In genomic region chr5:141525659-141526058, GRCh38 we compare ENCODE assay signal across 10 cellular contexts. TPM values are rescaled to one million over a fixed set of nuclear protein-coding genes. Genes with fewer than 3 reads are reported as not detected.
DNase-seq lines count a peak whose midpoint lies in the region; ATAC-seq and TF ChIP-seq lines count a peak whose summit lies in the region.
"Had no signal": no experiment of that assay in that cellular context is flagged by ENCODE, and none has a peak within 500 bp of the region (broad histone marks: within the 10 kb centered on the region; RNA-seq: fewer than 3 reads in every experiment).

No MANE protein-coding gene starts in this region.

- no peak overlapping the region for H4K91ac ChIP-seq in mesenchymal stem cell (ENCODE audit: low read length)

- no peak overlapping the region for H2AK5ac ChIP-seq in mesenchymal stem cell (ENCODE audit: low read length, severe bottlenecking)

- H3K4ac ChIP-seq in mesenchymal stem cell (ENCODE audit: low read depth in 1 of 2, low read length in 2 of 2), result peak overlapping the region in 1 of 2 experiments; percentile 17

- 52 to 64% methylated on average over 7 of the region's 7 CpGs for WGBS in body of pancreas, 2 donors
- 78% methylated on average over 6 of the region's 7 CpGs for WGBS in mesenchymal stem cell
- WGBS in stomach, 5 donors, result 56 to 65% (median 62%) methylated on average over 7 of the region's 7 CpGs

- H3K27me3 ChIP-seq in HUES48 (ENCODE audit: control insufficient read depth, insufficient read depth, low read length) (no peaks in the 10 kb centered on the region), body of pancreas (no peaks in the 10 kb centered on the region), mesenchymal stem cell (ENCODE audit: control insufficient read depth in 1 of 2, insufficient read depth in 1 of 2, low read length in 2 of 2) (no peaks in the 10 kb centered on the region), stomach (no peaks in the 10 kb centered on the region)

- no peak overlapping the region for H2BK120ac ChIP-seq in mesenchymal stem cell (ENCODE audit: low read depth, low read length)

- H3K9ac ChIP-seq in HUES48 (ENCODE audit: low read depth, low read length) (no peak overlapping the region), mesenchymal stem cell (ENCODE audit: low read length) (peak overlapping the region; percentile 74)

- peak overlapping the region; percentile 3 for H4K8ac ChIP-seq in mesenchymal stem cell (ENCODE audit: low read length)

- no peak overlapping the region for H2BK5ac ChIP-seq in mesenchymal stem cell (ENCODE audit: low read depth, low read length, poor library complexity, severe bottlenecking)

- DNase-seq in body of pancreas, result peak in 3 of 4 donors; percentile 30 to 55 (median 50)
- DNase-seq in mesenchymal stem cell, result no peak
- no peak for DNase-seq in stomach
- DNase-seq in posterior cingulate gyrus, result no peak
- DNase-seq in NCI-H1417 (lab: John Stamatoyannopoulos, UW), result no peak
- no peak for DNase-seq in COR-L47 (lab: John Stamatoyannopoulos, UW)
- DNase-seq: activated CD4-positive, alpha-beta T cell treated with anti-CD3 and anti-CD28 coated beads for 36 hours; NCI-H2081 had no signal

- H3K4me3 ChIP-seq in HUES48 (ENCODE audit: low read depth, low read length) (no peak overlapping the region), body of pancreas (no peak overlapping the region), mesenchymal stem cell (ENCODE audit: insufficient read depth in 1 of 2, low read depth in 1 of 2, low read length in 2 of 2) (peak overlapping the region in 1 of 2 experiments; percentile 29), stomach (no peak overlapping the region)

- no peak overlapping the region for H2AFZ ChIP-seq in mesenchymal stem cell (ENCODE audit: low read depth, low read length)

- H3K23ac ChIP-seq in mesenchymal stem cell (ENCODE audit: low read length in 2 of 2), result no peak overlapping the region

- TF ChIP-seq CTCF in body of pancreas (IDR thresholded peaks at IDR 0.05) (no peak), stomach (IDR thresholded peaks at IDR 0.05) (no peak)

- peaks cover 79% of the 10 kb centered on the region for H3K36me3 ChIP-seq in HUES48 (ENCODE audit: control insufficient read depth, insufficient read depth, low read length)
- peaks cover 0 to 8% of the 10 kb centered on the region in 2 donors for H3K36me3 ChIP-seq in body of pancreas (replicated peaks in 1 of 2; ENCODE audit: insufficient read depth in 1 of 2, low read depth in 2 of 2)
- peaks cover 18 to 36% of the 10 kb centered on the region in 2 experiments for H3K36me3 ChIP-seq in mesenchymal stem cell (ENCODE audit: control insufficient read depth in 1 of 2, insufficient read depth in 2 of 2, low read depth in 1 of 2, low read length in 2 of 2)
- H3K36me3 ChIP-seq in stomach, result peaks cover 22 to 85% (median 79%) of the 10 kb centered on the region in 4 donors

- ATAC-seq in body of pancreas (no peak), HG02759 (IDR thresholded peaks at IDR 0.05; ENCODE audit: unreplicated experiment) (no peak)
- ATAC-seq: activated CD4-positive, alpha-beta T cell treated with anti-CD3 and anti-CD28 coated beads for 36 hours had no signal

- no peak overlapping the region for H2BK15ac ChIP-seq in mesenchymal stem cell (ENCODE audit: low read depth, poor library complexity, severe bottlenecking)

- TF ChIP-seq EP300 in stomach (IDR thresholded peaks at IDR 0.05), result no peak

- H3K9me3 ChIP-seq in HUES48 (ENCODE audit: control insufficient read depth, insufficient read depth, low read length) (no peaks in the 10 kb centered on the region), body of pancreas (no peaks in the 10 kb centered on the region), mesenchymal stem cell (ENCODE audit: control insufficient read depth, low read length) (no peaks in the 10 kb centered on the region), stomach (no peaks in the 10 kb centered on the region)

- peak overlapping the region in 1 of 2 experiments; percentile 81 for H2BK12ac ChIP-seq in mesenchymal stem cell (ENCODE audit: low read length in 2 of 2)

- TF ChIP-seq POLR2A in body of pancreas (IDR thresholded peaks at IDR 0.05) (no peak), stomach (IDR thresholded peaks at IDR 0.05) (no peak)

- peak overlapping the region in 1 of 2 experiments; percentile 24 for H3K18ac ChIP-seq in mesenchymal stem cell (ENCODE audit: low read depth in 1 of 2, low read length in 2 of 2)

- intact Hi-C loops in body of pancreas (cut with DNase I), result no loop called here
- intact Hi-C loops in stomach (cut with DNase I; ENCODE audit: low total_unique reads), result loop anchor here (10.0 kb wide), 2 partner anchors 51 to 111 kb away; partner anchors contain the start of genes PCDHGA10, PCDHGB7 and PCDHGC3
- intact Hi-C loops in posterior cingulate gyrus (cut with DNase I), result loop anchor here (2.0 kb wide), 2 partner anchors 31 to 51 kb away; partner anchors contain the start of gene PCDHGC3

- H3K4me1 ChIP-seq in HUES48 (ENCODE audit: control insufficient read depth, insufficient read depth, low read length) (peaks cover 18% of the 10 kb centered on the region), body of pancreas (peaks cover 51% of the 10 kb centered on the region), mesenchymal stem cell (ENCODE audit: control insufficient read depth, insufficient read depth, low read depth, low read length) (peaks cover 19% of the 10 kb centered on the region), stomach (peaks cover 14 to 71% (median 38%) of the 10 kb centered on the region in 4 donors)

- peaks cover 10% of the 10 kb centered on the region for H3K79me1 ChIP-seq in mesenchymal stem cell (replicated peaks; ENCODE audit: low read length, poor library complexity, severe bottlenecking)

- no peak overlapping the region for H3K14ac ChIP-seq in mesenchymal stem cell (ENCODE audit: low read length in 2 of 2)

- H3K27ac ChIP-seq in HUES48 (ENCODE audit: low read depth, low read length) (peak overlapping the region; percentile 76), body of pancreas (peak overlapping the region in 3 of 4 donors; percentile 49 to 60 (median 52)), mesenchymal stem cell (ENCODE audit: low read length, poor library complexity, severe bottlenecking) (peak overlapping the region; percentile 85), stomach (peak overlapping the region in 4 of 5 donors; percentile 61 to 76 (median 72))

- no peak overlapping the region for H3K4me2 ChIP-seq in mesenchymal stem cell (ENCODE audit: low read length, poor library complexity, severe bottlenecking)

RNA-seq across cellular contexts. Expression of gene PCDHGC5, which starts 36.8 kb away (rescaled TPM):
- 1 to 10 TPM; 2.0 to 3.1 TPM for total RNA-seq in body of pancreas
- 0.26 TPM for polyA plus RNA-seq in mesenchymal stem cell (2013, experiment 1 of 2)
- polyA plus RNA-seq in mesenchymal stem cell (2013, experiment 2 of 2), result 0.27 TPM
- total RNA-seq in stomach, result 1 to 10 TPM in 3 of 5 donors, not detected in 2; 2.0 to 3.5 (median 2.7) TPM
- polyA plus RNA-seq in stomach, result under 1 TPM in 2 of 3 donors, not detected in 1; 0.08 to 0.12 TPM
- total RNA-seq: activated CD4-positive, alpha-beta T cell treated with anti-CD3 and anti-CD28 coated beads for 36 hours had no signal

RNA-seq across cellular contexts. Expression of gene PCDHGC4, which starts 40.8 kb away (rescaled TPM):
- total RNA-seq in body of pancreas (1 to 10 TPM; 1.6 to 2.0 TPM), stomach (10 to 100 TPM in 1 of 5 donors, 1 to 10 TPM in 2, under 1 TPM in 1, not detected in 1; 0.87 to 15.4 (median 5.0) TPM)
- 0.19 TPM for polyA plus RNA-seq in mesenchymal stem cell (2013, experiment 1 of 2)
- polyA plus RNA-seq in mesenchymal stem cell (2013, experiment 2 of 2), result 0.15 TPM
- not detected for polyA plus RNA-seq in stomach
- total RNA-seq: activated CD4-positive, alpha-beta T cell treated with anti-CD3 and anti-CD28 coated beads for 36 hours had no signal

RNA-seq across cellular contexts. Expression of gene PCDHGC3, which starts 49.9 kb away (rescaled TPM):
- total RNA-seq in body of pancreas (10 to 100 TPM in 1 of 2 donors, 1 to 10 TPM in 1; 9.6 to 16.1 TPM), stomach (10 to 100 TPM in 4 of 5 donors, 1 to 10 TPM in 1; 7.6 to 35.8 (median 18.8) TPM)
- 115 TPM for polyA plus RNA-seq in mesenchymal stem cell (2013, experiment 1 of 2)
- 114 TPM for polyA plus RNA-seq in mesenchymal stem cell (2013, experiment 2 of 2)
- polyA plus RNA-seq in stomach, result 10 to 100 TPM; 20.0 to 30.3 (median 29.1) TPM

Comparison
In these comparisons a context has a peak if more than half of its experiments do, and no peak if none do; other contexts are left out.
1. DNase-seq: peak in body of pancreas (3 of 4); none in mesenchymal stem cell (single experiment), stomach (single experiment), posterior cingulate gyrus (0 of 10), NCI-H1417 (0 of 3) and COR-L47 (single experiment).
2. Peak in every context shown above with its lines, with median percentiles within 50 percentile points of each other: H3K27ac ChIP-seq.